ENCODE assay signal across 12 cellular contexts in the genomic region with DNA sequence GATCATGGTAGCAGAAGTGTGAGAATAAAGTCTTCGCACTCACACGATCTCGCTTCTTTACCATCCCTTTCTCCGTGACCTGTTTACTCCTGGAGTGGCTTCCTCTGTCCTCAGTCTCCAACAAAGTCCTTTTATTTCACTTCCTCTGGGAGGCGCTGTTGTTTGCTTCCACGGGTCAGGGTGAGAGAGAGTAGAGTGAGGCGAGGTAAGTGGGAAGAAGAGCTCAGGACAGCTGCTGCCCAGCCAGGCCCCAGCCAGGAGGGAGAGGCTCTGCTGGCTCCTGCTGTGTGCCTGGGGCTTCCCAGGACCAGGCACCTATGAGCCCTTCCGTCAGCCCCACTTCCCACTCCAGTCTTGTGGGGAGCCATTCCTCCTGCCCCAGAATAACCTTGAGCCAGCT.
DNase-seq lines count a peak whose midpoint lies in the region; ATAC-seq and TF ChIP-seq lines count a peak whose summit lies in the region.
"Had no signal": no experiment of that assay in that cellular context is flagged by ENCODE, and none has a peak within 500 bp of the region (broad histone marks: within the 10 kb centered on the region; RNA-seq: fewer than 3 reads in every experiment).

No MANE protein-coding gene starts in this region.

- H4K20me1 ChIP-seq in BLaER1, result no peaks in the 10 kb centered on the region

- peaks cover 18% of the 10 kb centered on the region for H3K4me1 ChIP-seq in BLaER1

- H3K9me3 ChIP-seq in BLaER1, result peaks cover 4% of the 10 kb centered on the region; the same call in 1 of the 2 replicates

- TF ChIP-seq CTCF in GM13976 (IDR thresholded peaks at IDR 0.05; ENCODE audit: borderline replicate concordance, control extremely low read depth, extremely low read depth, insufficient read depth, missing control alignments) (no peak), epithelial cell of proximal tubule (conservative IDR thresholded peaks at IDR 0.05; ENCODE audit: low read depth, low read length) (peak; percentile 18)

- in situ Hi-C loops in GM13976 (cut with MboI; ENCODE audit: low sequenced_read_pairs, unreplicated experiment), result no loop called here

- peaks cover 5 to 8% of the 10 kb centered on the region in 2 donors for H3K27me3 Mint-ChIP-seq in natural killer cell treated with Interleukin-12 subunit alpha and Interleukin-12 subunit beta and Interleukin-15 and Interleukin-18, amount 100 ng/mL, for 72 hours

- H3K4me1 Mint-ChIP-seq in natural killer cell treated with Interleukin-12 subunit alpha and Interleukin-12 subunit beta and Interleukin-15 and Interleukin-18, amount 100 ng/mL, for 72 hours (ENCODE audit: low read depth in 2 of 2), result no peaks in the 10 kb centered on the region

- DNase-seq in GM13976 (ENCODE audit: low spot score), result peak; percentile 54
- DNase-seq in NCI-H69 (lab: John Stamatoyannopoulos, UW), result peak; percentile 56
- no peak for DNase-seq in epithelial cell of proximal tubule (ENCODE audit: low read depth)
- no peak for DNase-seq in DMS114 treated with DMSO at 0.1 percent for 48 hours (lab: John Stamatoyannopoulos, UW; ENCODE audit: unreplicated experiment)
- no peak for DNase-seq in natural killer cell treated with Interleukin-12 subunit alpha and Interleukin-12 subunit beta and Interleukin-15 and Interleukin-18, amount 100 ng/mL, for 72 hours (ENCODE audit: low spot score)
- DNase-seq in C1 segment of cervical spinal cord (lab: John Stamatoyannopoulos, UW), result no peak
- DNase-seq: activated effector memory CD4-positive, alpha-beta T cell treated with Interleukin-2 at 50 U/mL for 16 hours; Calu3; NCI-H1930 had no signal

- H3K27me3 ChIP-seq in BLaER1, result no peaks in the 10 kb centered on the region

- no peaks in the 10 kb centered on the region for H3K36me3 ChIP-seq in BLaER1

- no peak overlapping the region for H3K4me3 Mint-ChIP-seq in natural killer cell treated with Interleukin-12 subunit alpha and Interleukin-12 subunit beta and Interleukin-15 and Interleukin-18, amount 100 ng/mL, for 72 hours

- H3K36me3 Mint-ChIP-seq in natural killer cell treated with Interleukin-12 subunit alpha and Interleukin-12 subunit beta and Interleukin-15 and Interleukin-18, amount 100 ng/mL, for 72 hours, result no peaks in the 10 kb centered on the region

- no peak overlapping the region for H3K4me2 ChIP-seq in BLaER1

- no peak for ATAC-seq in natural killer cell treated with Interleukin-12 subunit alpha and Interleukin-12 subunit beta and Interleukin-15 and Interleukin-18, amount 100 ng/mL, for 72 hours
- no peak for ATAC-seq in HG02885 (IDR thresholded peaks at IDR 0.05; ENCODE audit: poor library complexity, unreplicated experiment)

- no peak overlapping the region for H3K9ac ChIP-seq in BLaER1

- H3K27ac ChIP-seq in BLaER1, result peak overlapping the region; percentile 29; the same call in 1 of the 2 replicates
- H3K27ac ChIP-seq: epithelial cell of prostate had no signal

- no peaks in the 10 kb centered on the region for H3K9me3 Mint-ChIP-seq in natural killer cell treated with Interleukin-12 subunit alpha and Interleukin-12 subunit beta and Interleukin-15 and Interleukin-18, amount 100 ng/mL, for 72 hours

- no peak overlapping the region for H3K4me3 ChIP-seq in BLaER1
- no peak overlapping the region for H3K4me3 ChIP-seq in epithelial cell of proximal tubule (ENCODE audit: low read depth, low read length)

- H3K27ac Mint-ChIP-seq in natural killer cell treated with Interleukin-12 subunit alpha and Interleukin-12 subunit beta and Interleukin-15 and Interleukin-18, amount 100 ng/mL, for 72 hours, result no peak overlapping the region

Comparison
In these comparisons a context has a peak if more than half of its experiments do, and no peak if none do; other contexts are left out.
1. DNase-seq: peak in GM13976 (single experiment) and NCI-H69 (single experiment); none in epithelial cell of proximal tubule (single experiment), DMS114 treated with DMSO at 0.1 percent for 48 hours (single experiment), natural killer cell treated with Interleukin-12 subunit alpha and Interleukin-12 subunit beta and Interleukin-15 and Interleukin-18, amount 100 ng/mL, for 72 hours (single experiment) and C1 segment of cervical spinal cord (0 of 14).